ENCODE assay signal across 1 cellular context in genomic region chr16:86761117-86761971, GRCh38.
TF ChIP-seq lines count a peak whose summit lies in the region.

No MANE protein-coding gene starts in this region.

TF ChIP-seq in SK-N-SH treated with all-trans-retinoic acid at 6 μM for 48 hours, 23 proteins besides CTCF, POLR2A, EP300 and RAD21 (continued from another document):
- TF ChIP-seq TSHZ2 (CRISPR knock-in tag; IDR thresholded peaks at IDR 0.05) (0 out of 2 replicates have a peak, but pooled peaks have one; percentile 30), ISL1 (CRISPR knock-in tag; IDR thresholded peaks at IDR 0.05) (no peak), PPARA (CRISPR knock-in tag; IDR thresholded peaks at IDR 0.05; ENCODE audit: borderline replicate concordance) (no peak), RARB (CRISPR knock-in tag; IDR thresholded peaks at IDR 0.05) (no peak), ZFP30 (CRISPR knock-in tag; IDR thresholded peaks at IDR 0.05) (no peak)
